ENCODE assay signal across 15 cellular contexts in the genomic region with DNA sequence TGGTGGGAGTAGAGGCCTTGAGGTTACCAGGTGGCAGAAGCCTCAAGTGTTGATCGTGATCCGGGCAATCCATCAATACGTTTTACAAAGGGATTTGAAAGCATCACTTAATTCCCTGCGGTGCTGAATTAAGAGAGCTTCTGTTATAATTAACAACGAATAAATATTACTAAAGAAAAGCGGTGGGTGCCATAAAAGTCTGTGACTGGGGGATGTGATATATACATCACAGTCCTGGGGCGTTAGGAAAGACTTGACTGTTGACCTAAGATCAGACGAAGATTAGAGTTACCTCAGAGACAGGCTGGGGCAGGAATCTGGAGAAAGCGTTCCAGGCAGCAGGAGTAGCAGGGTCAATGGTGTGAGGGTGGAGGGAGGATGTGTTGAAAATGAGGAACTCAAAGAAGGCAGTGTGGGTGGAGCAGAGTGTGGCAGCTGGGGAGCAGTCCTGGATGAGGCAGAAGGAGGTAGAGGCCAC. TPM values are rescaled to one million over a fixed set of nuclear protein-coding genes. Genes with fewer than 3 reads are reported as not detected.
DNase-seq lines count a peak whose midpoint lies in the region; ATAC-seq and TF ChIP-seq lines count a peak whose summit lies in the region.
"Had no signal": no experiment of that assay in that cellular context is flagged by ENCODE, and none has a peak within 500 bp of the region (broad histone marks: within the 10 kb centered on the region; RNA-seq: fewer than 3 reads in every experiment).

No MANE protein-coding gene starts in this region.

- POLR2A ChIA-PET in MCF 10A (lab: Yijun Ruan, JAX), result interaction anchor here (0.7 to 3.9 kb wide), 5 partner anchors 8 to 302 kb away, joined by 3 to 16 read pairs (median 3); no protein-coding TSS in a partner anchor

- no peak for ATAC-seq in HG03457 (IDR thresholded peaks at IDR 0.05; ENCODE audit: unreplicated experiment)
- no peak for ATAC-seq in natural killer cell treated with Interleukin-12 subunit alpha and Interleukin-12 subunit beta and Interleukin-15 and Interleukin-18, amount 100 ng/mL, for 72 hours
- ATAC-seq: A549, psoas muscle had no signal

- H3K4me2 ChIP-seq in smooth muscle cell, result no peak overlapping the region
- H3K4me2 ChIP-seq: A549 had no signal

- H3K27me3 Mint-ChIP-seq in MCF 10A (ENCODE audit: insufficient read depth, unreplicated experiment) (no peaks in the 10 kb centered on the region), endodermal cell (ENCODE audit: insufficient read depth) (no peaks in the 10 kb centered on the region)
- H3K27me3 Mint-ChIP-seq in natural killer cell treated with Interleukin-12 subunit alpha and Interleukin-12 subunit beta and Interleukin-15 and Interleukin-18, amount 100 ng/mL, for 72 hours, result peaks cover 4 to 19% of the 10 kb centered on the region in 2 donors

- H3K4me1 ChIP-seq in breast epithelium (no peaks in the 10 kb centered on the region), endodermal cell (ENCODE audit: control insufficient read depth, insufficient read depth, low read length) (peaks cover 22% of the 10 kb centered on the region), smooth muscle cell (ENCODE audit: low read depth) (no peaks in the 10 kb centered on the region)
- H3K4me1 ChIP-seq: HAP-1, psoas muscle had no signal

- TF ChIP-seq CTCF in MCF 10A (IDR thresholded peaks at IDR 0.05; ENCODE audit: unreplicated experiment) (no peak), breast epithelium (IDR thresholded peaks at IDR 0.05) (no peak), endodermal cell (conservative IDR thresholded peaks at IDR 0.05) (no peak), smooth muscle cell (IDR thresholded peaks at IDR 0.05; ENCODE audit: borderline replicate concordance, insufficient read depth, poor library complexity, severe bottlenecking) (no peak)

- H3K4me1 Mint-ChIP-seq in MCF 10A (ENCODE audit: insufficient read depth, unreplicated experiment) (peaks cover 22% of the 10 kb centered on the region), endodermal cell (peaks cover 52% of the 10 kb centered on the region)
- no peaks in the 10 kb centered on the region for H3K4me1 Mint-ChIP-seq in natural killer cell treated with Interleukin-12 subunit alpha and Interleukin-12 subunit beta and Interleukin-15 and Interleukin-18, amount 100 ng/mL, for 72 hours (ENCODE audit: low read depth in 2 of 2)

- BruUV-seq in MCF 10A (replicated peaks; lab: Mats Ljungman, UMichigan), result no TSS peak

- H3F3A ChIP-seq in smooth muscle cell (ENCODE audit: low read depth), result no peaks in the 10 kb centered on the region

- no peaks in the 10 kb centered on the region for H3K27me3 ChIP-seq in breast epithelium
- H3K27me3 ChIP-seq in endodermal cell (ENCODE audit: control insufficient read depth, insufficient read depth, low read length, poor library complexity, severe bottlenecking), result no peaks in the 10 kb centered on the region
- H3K27me3 ChIP-seq in smooth muscle cell (ENCODE audit: low read depth), result no peaks in the 10 kb centered on the region

- CTCF ChIA-PET in MCF 10A (lab: Yijun Ruan, JAX), result no interaction called here

- H3K9me3 Mint-ChIP-seq in MCF 10A (ENCODE audit: unreplicated experiment), result no peaks in the 10 kb centered on the region
- H3K9me3 Mint-ChIP-seq in endodermal cell, result no peaks in the 10 kb centered on the region
- no peaks in the 10 kb centered on the region for H3K9me3 Mint-ChIP-seq in natural killer cell treated with Interleukin-12 subunit alpha and Interleukin-12 subunit beta and Interleukin-15 and Interleukin-18, amount 100 ng/mL, for 72 hours

- no peak for TF ChIP-seq POLR2A in breast epithelium (IDR thresholded peaks at IDR 0.05)

- no peaks in the 10 kb centered on the region for H3K36me3 Mint-ChIP-seq in MCF 10A (ENCODE audit: insufficient read depth, unreplicated experiment)
- no peaks in the 10 kb centered on the region for H3K36me3 Mint-ChIP-seq in endodermal cell (ENCODE audit: low read depth)
- no peaks in the 10 kb centered on the region for H3K36me3 Mint-ChIP-seq in natural killer cell treated with Interleukin-12 subunit alpha and Interleukin-12 subunit beta and Interleukin-15 and Interleukin-18, amount 100 ng/mL, for 72 hours

- no peak overlapping the region for H3K4me3 ChIP-seq in breast epithelium
- no peak overlapping the region for H3K4me3 ChIP-seq in endodermal cell (ENCODE audit: low read length)
- H3K4me3 ChIP-seq in smooth muscle cell, result no peak overlapping the region
- H3K4me3 ChIP-seq: A549, HAP-1, psoas muscle had no signal

- peak overlapping the region; percentile 17 for H2AFZ ChIP-seq in smooth muscle cell (ENCODE audit: low read depth)

- 7% methylated on average over 2 to 9 of the region's 9 CpGs for WGBS in endodermal cell (ENCODE audit: insufficient coverage in 1 of 2, insufficient read length in 1 of 2), 2 experiments
- WGBS in smooth muscle cell (ENCODE audit: low lambda C conversion rate), result 28% methylated on average over 9 of the region's 9 CpGs

- H3K27ac ChIP-seq in breast epithelium (no peak overlapping the region), endodermal cell (ENCODE audit: low read depth, low read length) (peak overlapping the region; percentile 14), smooth muscle cell (ENCODE audit: low read depth) (no peak overlapping the region)
- H3K27ac ChIP-seq: A549, psoas muscle had no signal

- no peak overlapping the region for H3K27ac Mint-ChIP-seq in MCF 10A (ENCODE audit: low read depth, unreplicated experiment)
- peak overlapping the region; percentile 50 for H3K27ac Mint-ChIP-seq in endodermal cell
- no peak overlapping the region for H3K27ac Mint-ChIP-seq in natural killer cell treated with Interleukin-12 subunit alpha and Interleukin-12 subunit beta and Interleukin-15 and Interleukin-18, amount 100 ng/mL, for 72 hours

- intact Hi-C loops in MCF 10A (cut with micrococcal nuclease) (no loop called here), breast epithelium (cut with DNase I; ENCODE audit: low total_unique reads) (no loop called here)

- DNase-seq in MCF 10A (ENCODE audit: unreplicated experiment) (peak; percentile 52), breast epithelium (ENCODE audit: low spot score in 2 of 2) (no peak), NCI-H82 treated with DMSO at 0.1 percent for 48 hours (lab: John Stamatoyannopoulos, UW; ENCODE audit: unreplicated experiment) (peak; percentile 79), endodermal cell (peak; percentile 90), smooth muscle cell (lab: John Stamatoyannopoulos, UW; ENCODE audit: unreplicated experiment) (no peak), D341Med (ENCODE audit: low spot score) (no peak)
- no peak for DNase-seq in natural killer cell treated with Interleukin-12 subunit alpha and Interleukin-12 subunit beta and Interleukin-15 and Interleukin-18, amount 100 ng/mL, for 72 hours (ENCODE audit: low spot score)
- DNase-seq: activated CD8-positive, alpha-beta memory T cell treated with anti-CD3 and anti-CD28 coated beads, Interleukin-2, amount 50 U/mL, for 48 hours; DND-41; NCI-H1930; psoas muscle; T-helper 1 cell had no signal

- H3K4me3 Mint-ChIP-seq in MCF 10A (ENCODE audit: unreplicated experiment) (no peak overlapping the region), endodermal cell (peak overlapping the region; percentile 3)
- H3K4me3 Mint-ChIP-seq in natural killer cell treated with Interleukin-12 subunit alpha and Interleukin-12 subunit beta and Interleukin-15 and Interleukin-18, amount 100 ng/mL, for 72 hours, result no peak overlapping the region

- H4K20me1 ChIP-seq in smooth muscle cell (ENCODE audit: low read depth), result no peaks in the 10 kb centered on the region

- no peaks in the 10 kb centered on the region for H3K36me3 ChIP-seq in breast epithelium
- no peaks in the 10 kb centered on the region for H3K36me3 ChIP-seq in endodermal cell (ENCODE audit: control insufficient read depth, insufficient read depth, low read length)
- H3K36me3 ChIP-seq in smooth muscle cell (ENCODE audit: low read depth), result no peaks in the 10 kb centered on the region
- H3K36me3 ChIP-seq: HAP-1 had no signal

- H3K9ac ChIP-seq in endodermal cell (ENCODE audit: extremely low read depth, low read length, poor library complexity, severe bottlenecking) (no peak overlapping the region), smooth muscle cell (ENCODE audit: low read depth) (no peak overlapping the region)

- H3K79me2 ChIP-seq in smooth muscle cell (ENCODE audit: low read depth), result no peaks in the 10 kb centered on the region

- H3K9me3 ChIP-seq in breast epithelium (no peaks in the 10 kb centered on the region), endodermal cell (ENCODE audit: control insufficient read depth, low read length) (no peaks in the 10 kb centered on the region), smooth muscle cell (replicated peaks; ENCODE audit: low read depth) (no peaks in the 10 kb centered on the region)
- H3K9me3 ChIP-seq: A549, HAP-1, psoas muscle had no signal

RNA-seq across cellular contexts. Expression of gene C5orf63, which starts 6.7 kb away (rescaled TPM):
- total RNA-seq in MCF 10A (2022) (10.8 and 11.1 TPM in 2 replicates), breast epithelium (1 to 10 TPM; 2.4 to 5.6 (median 4.0) TPM), endodermal cell (1 to 10 TPM in 1 of 2 donors, under 1 TPM in 1; 0.86 to 9.4 TPM), smooth muscle cell (0.09 TPM in 1 of 2 replicates, not detected in the other)
- not detected for polyA plus RNA-seq in endodermal cell (2013, experiment 1 of 2)
- not detected for polyA plus RNA-seq in endodermal cell (2013, experiment 2 of 2)
- 0.84 and 2.1 TPM in 2 replicates for polyA plus RNA-seq in smooth muscle cell
- total RNA-seq in natural killer cell treated with Interleukin-12 subunit alpha and Interleukin-12 subunit beta and Interleukin-15 and Interleukin-18, amount 100 ng/mL, for 72 hours, result 10 to 100 TPM; 10.2 to 12.9 TPM

RNA-seq across cellular contexts. Expression of gene MARCHF3, which starts 49.7 kb away (rescaled TPM):
- total RNA-seq in MCF 10A (2022) (5.4 and 6.9 TPM in 2 replicates), breast epithelium (10 to 100 TPM in 2 of 3 donors, 1 to 10 TPM in 1; 7.5 to 16.1 (median 11.6) TPM), endodermal cell (10 to 100 TPM in 1 of 2 donors, 1 to 10 TPM in 1; 4.4 to 11.3 TPM), smooth muscle cell (6.7 and 30.8 TPM in 2 replicates)
- 6.3 TPM for polyA plus RNA-seq in endodermal cell (2013, experiment 1 of 2)
- polyA plus RNA-seq in endodermal cell (2013, experiment 2 of 2), result 5.6 TPM
- polyA plus RNA-seq in smooth muscle cell, result 16.8 and 17.8 TPM in 2 replicates
- 10 to 100 TPM; 19.2 to 46.2 TPM for total RNA-seq in natural killer cell treated with Interleukin-12 subunit alpha and Interleukin-12 subunit beta and Interleukin-15 and Interleukin-18, amount 100 ng/mL, for 72 hours

Comparison
In these comparisons a context has a peak if more than half of its experiments do, and no peak if none do; other contexts are left out.
1. DNase-seq: peak in MCF 10A (single experiment), NCI-H82 treated with DMSO at 0.1 percent for 48 hours (single experiment) and endodermal cell (single experiment); none in breast epithelium (0 of 2), smooth muscle cell (single experiment), D341Med (single experiment) and natural killer cell treated with Interleukin-12 subunit alpha and Interleukin-12 subunit beta and Interleukin-15 and Interleukin-18, amount 100 ng/mL, for 72 hours (single experiment).